ENCODE assay signal across 8 cellular contexts in genomic region chr6:152983637-152984386, GRCh38. TPM values are rescaled to one million over a fixed set of nuclear protein-coding genes. Genes with fewer than 3 reads are reported as not detected.
DNase-seq lines count a peak whose midpoint lies in the region; ATAC-seq, FAIRE-seq and TF ChIP-seq lines count a peak whose summit lies in the region.

No MANE protein-coding gene starts in this region.

- H3K4me2 ChIP-seq in DOHH2 (ENCODE audit: low read length): peak overlapping the region; percentile 63
- H3K4me2 ChIP-seq in SU-DHL-6 (ENCODE audit: low read depth, low read length, poor library complexity, severe bottlenecking): peak overlapping the region; percentile 98

- peak overlapping the region; percentile 87 for H3K27ac ChIP-seq in DOHH2 (ENCODE audit: low read depth, low read length)
- H3K27ac ChIP-seq in KOPT-K1 (ENCODE audit: low read depth, low read length, poor library complexity, severe bottlenecking): peak overlapping the region; percentile 96
- H3K27ac ChIP-seq in SU-DHL-6 (ENCODE audit: low read depth, low read length): peak overlapping the region; percentile 95
- H3K27ac ChIP-seq in cardiac muscle cell: peak overlapping the region; percentile 88
- peak overlapping the region; percentile 69 to 93 (median 82) for H3K27ac ChIP-seq in pancreas
- peak overlapping the region; percentile 83 to 95 (median 90) for H3K27ac ChIP-seq in tibial nerve

- 0 out of 2 replicates have a peak, but pooled peaks cover 3% of the 10 kb centered on the region for H3F3A ChIP-seq in DOHH2 (ENCODE audit: control insufficient read depth, insufficient read depth)
- H3F3A ChIP-seq in SU-DHL-6 (ENCODE audit: insufficient read depth): peaks cover 20% of the 10 kb centered on the region

- H2AFZ ChIP-seq in SU-DHL-6 (ENCODE audit: low read depth, low read length, severe bottlenecking): peak overlapping the region; percentile 37

- intact Hi-C loops in pancreas (cut with DNase I): no loop called here

- TF ChIP-seq POLR2A in tibial nerve (IDR thresholded peaks at IDR 0.05): no peak

- peak overlapping the region; percentile 100 for H3K9ac ChIP-seq in SU-DHL-6 (ENCODE audit: low read length)

- 1% methylated on average over 29 to 36 of the region's 36 CpGs for WGBS in pancreas, 2 donors
- 0% methylated on average over 36 of the region's 36 CpGs for WGBS in tibial nerve, 2 donors

- H3K4me3 ChIP-seq in DOHH2 (ENCODE audit: low read length): peak overlapping the region; percentile 81
- H3K4me3 ChIP-seq in SU-DHL-6 (ENCODE audit: insufficient read depth, low read length, poor library complexity, severe bottlenecking): peak overlapping the region; percentile 96
- H3K4me3 ChIP-seq in cardiac muscle cell: peak overlapping the region; percentile 88
- peak overlapping the region; percentile 58 to 93 (median 68) for H3K4me3 ChIP-seq in pancreas
- peak overlapping the region; percentile 52 to 87 (median 70) for H3K4me3 ChIP-seq in tibial nerve

- TF ChIP-seq EP300 in tibial nerve (IDR thresholded peaks at IDR 0.05): peak in 1 of 2 donors; percentile 39

- H3K36me3 ChIP-seq in DOHH2 (ENCODE audit: control insufficient read depth, low read length) (peaks cover 75% of the 10 kb centered on the region), KOPT-K1 (ENCODE audit: insufficient read depth, low read length) (peaks cover 47% of the 10 kb centered on the region), SU-DHL-6 (ENCODE audit: low read length) (peaks cover 30% of the 10 kb centered on the region), cardiac muscle cell (no peaks in the 10 kb centered on the region), pancreas (no peaks in the 10 kb centered on the region), tibial nerve (peaks cover 0 to 8% (median 0%) of the 10 kb centered on the region in 3 donors)

- FAIRE-seq in pancreas (lab: Jason Lieb, UNC): peak; percentile 26

- no peaks in the 10 kb centered on the region for H3K9me3 ChIP-seq in DOHH2 (ENCODE audit: control insufficient read depth, insufficient read depth, low read length)
- no peaks in the 10 kb centered on the region for H3K9me3 ChIP-seq in KOPT-K1 (ENCODE audit: insufficient read depth, low read length, poor library complexity, severe bottlenecking)
- no peaks in the 10 kb centered on the region for H3K9me3 ChIP-seq in SU-DHL-6 (ENCODE audit: insufficient read depth, low read length)
- no peaks in the 10 kb centered on the region for H3K9me3 ChIP-seq in cardiac muscle cell (ENCODE audit: low read depth)
- H3K9me3 ChIP-seq in pancreas: no peaks in the 10 kb centered on the region
- no peaks in the 10 kb centered on the region for H3K9me3 ChIP-seq in tibial nerve

- H3K79me2 ChIP-seq in DOHH2 (ENCODE audit: control insufficient read depth, low read length) (peaks cover 79% of the 10 kb centered on the region), SU-DHL-6 (ENCODE audit: insufficient read depth, low read length) (peaks cover 76% of the 10 kb centered on the region)

- H4K20me1 ChIP-seq in DOHH2 (ENCODE audit: control insufficient read depth, insufficient read depth, low read depth, low read length) (peaks cover 23% of the 10 kb centered on the region; the same call in 1 of the 2 replicates), SU-DHL-6 (ENCODE audit: low read depth, low read length) (peaks cover 29% of the 10 kb centered on the region)

- peaks cover 43% of the 10 kb centered on the region for H3K4me1 ChIP-seq in DOHH2 (ENCODE audit: control insufficient read depth, low read length)
- peaks cover 17% of the 10 kb centered on the region for H3K4me1 ChIP-seq in cardiac muscle cell (ENCODE audit: low read depth)
- H3K4me1 ChIP-seq in pancreas: peaks cover 8 to 16% (median 11%) of the 10 kb centered on the region in 3 donors
- peaks cover 0 to 28% (median 25%) of the 10 kb centered on the region in 4 donors for H3K4me1 ChIP-seq in tibial nerve

- H3K27me3 ChIP-seq in DOHH2 (ENCODE audit: control insufficient read depth, low read length): no peaks in the 10 kb centered on the region
- H3K27me3 ChIP-seq in SU-DHL-6 (ENCODE audit: low read length): no peaks in the 10 kb centered on the region
- H3K27me3 ChIP-seq in cardiac muscle cell: no peaks in the 10 kb centered on the region
- H3K27me3 ChIP-seq in pancreas: no peaks in the 10 kb centered on the region
- H3K27me3 ChIP-seq in tibial nerve: no peaks in the 10 kb centered on the region

- ATAC-seq in GM21737 (IDR thresholded peaks at IDR 0.05; ENCODE audit: unreplicated experiment) (peak; percentile 19), pancreas (peak; percentile 9 to 62 (median 16))

- peak; percentile 42 for DNase-seq in activated naive CD8-positive, alpha-beta T cell treated with anti-CD3 and anti-CD28 coated beads, Interleukin-2, amount 50 U/mL, for 16 hours (ENCODE audit: low read depth, low spot score)
- DNase-seq in cardiac muscle cell (ENCODE audit: low read depth in 1 of 2, low spot score in 1 of 2) (peak; percentile 42 to 80), pancreas (peak in 5 of 6 donors; percentile 55 to 98 (median 96)), tibial nerve (ENCODE audit: low spot score in 2 of 2) (peak; percentile 84 to 85)

- H3K9me2 ChIP-seq in DOHH2 (replicated peaks; ENCODE audit: control insufficient read depth, low read length) (no peaks in the 10 kb centered on the region), SU-DHL-6 (replicated peaks; ENCODE audit: insufficient read depth, low read length) (no peaks in the 10 kb centered on the region)

- no peak for TF ChIP-seq CTCF in DOHH2 (IDR thresholded peaks at IDR 0.05; ENCODE audit: low read depth, low read length, poor library complexity, severe bottlenecking)
- no peak for TF ChIP-seq CTCF in SU-DHL-6 (IDR thresholded peaks at IDR 0.05; ENCODE audit: insufficient read depth, low read length, poor library complexity, severe bottlenecking)
- TF ChIP-seq CTCF in cardiac muscle cell (IDR thresholded peaks at IDR 0.05; ENCODE audit: low read depth, low read length): no peak
- TF ChIP-seq CTCF in pancreas (IDR thresholded peaks at IDR 0.05): no peak
- TF ChIP-seq CTCF in tibial nerve (IDR thresholded peaks at IDR 0.05): peak in 1 of 5 experiments; percentile 11

RNA-seq across cellular contexts. Expression of gene FBXO5, which starts 1.0 kb away (rescaled TPM):
- total RNA-seq in cardiac muscle cell (9.9 and 16.6 TPM in 2 replicates), pancreas (1 to 10 TPM in 4 of 6 donors, under 1 TPM in 2; 0.87 to 3.2 (median 1.5) TPM), tibial nerve (1 to 10 TPM in 3 of 4 donors, under 1 TPM in 1; 0.66 to 3.9 (median 1.8) TPM)
- polyA plus RNA-seq in cardiac muscle cell (9.6 and 30.1 TPM in 2 replicates), pancreas (1 to 10 TPM in 1 of 2 donors, under 1 TPM in 1; 0.57 to 2.5 TPM)

RNA-seq across cellular contexts. Expression of gene MTRF1L, which starts 18.7 kb away (rescaled TPM):
- total RNA-seq in cardiac muscle cell: 16.7 and 20.0 TPM in 2 replicates
- 21.0 and 26.0 TPM in 2 replicates for polyA plus RNA-seq in cardiac muscle cell
- 1 to 10 TPM; 4.8 to 9.9 (median 7.3) TPM for total RNA-seq in pancreas
- polyA plus RNA-seq in pancreas: 1 to 10 TPM; 4.4 to 8.5 TPM
- 10 to 100 TPM; 10.6 to 22.3 (median 12.4) TPM for total RNA-seq in tibial nerve

Comparison
In these comparisons a context has a peak if more than half of its experiments do, and no peak if none do; other contexts are left out.
1. Peak in every context shown above with its lines: DNase-seq, ATAC-seq, H3K4me3 ChIP-seq and H3K27ac ChIP-seq.
2. DNase-seq: peak in every context shown above with its lines; median percentile 96 in pancreas; 84 in tibial nerve; 61 in cardiac muscle cell; 42 in activated naive CD8-positive, alpha-beta T cell treated with anti-CD3 and anti-CD28 coated beads, Interleukin-2, amount 50 U/mL, for 16 hours.